22 cellular contexts compared by ENCODE assay signal in the genomic region with DNA sequence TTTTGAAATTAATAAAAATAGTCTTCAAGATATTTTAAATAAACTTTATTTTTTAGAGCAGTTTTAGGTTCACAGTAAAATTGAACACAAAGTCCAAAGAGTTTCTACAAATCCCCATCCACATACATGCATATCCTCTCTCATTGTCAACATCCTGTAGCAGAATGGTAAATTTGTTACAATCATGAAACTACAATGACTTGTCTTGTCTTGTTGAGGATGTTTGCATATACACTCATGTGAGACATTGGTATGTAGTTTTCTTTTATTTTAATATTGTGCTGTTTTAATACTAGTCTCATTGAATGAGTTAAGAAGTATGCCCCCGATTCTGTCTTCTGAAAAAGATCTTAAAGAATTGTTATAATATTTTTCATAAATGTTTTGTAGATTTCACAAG.
"Had no signal": no experiment of that assay in that cellular context is flagged by ENCODE, and none has a peak within 500 bp of the region (broad histone marks: within the 10 kb centered on the region; RNA-seq: fewer than 3 reads in every experiment).

No MANE protein-coding gene starts in this region.

- H3K4me1 ChIP-seq: esophagus muscularis mucosa, gastroesophageal sphincter, heart left ventricle, left lung, lower lobe of right lung had no signal

- H3K27me3 ChIP-seq: dorsolateral prefrontal cortex, esophagus muscularis mucosa, gastroesophageal sphincter, heart left ventricle, hepatocyte, left lung had no signal

- H3K9me3 ChIP-seq: lower lobe of right lung had no signal

- ATAC-seq: gastroesophageal sphincter; heart left ventricle; left lung; left ventricle myocardium superior; lower lobe of right lung; naive thymus-derived CD4-positive, alpha-beta T cell had no signal

- H3K4me3 ChIP-seq: coronary artery, dorsolateral prefrontal cortex, esophagus muscularis mucosa, gastroesophageal sphincter, heart left ventricle, hepatocyte, left lung, lower lobe of right lung had no signal

- DNase-seq: dermis blood vessel endothelial cell; dorsolateral prefrontal cortex; effector CD4-positive, alpha-beta T cell; foreskin melanocyte; heart left ventricle; hypothalamus; immature natural killer cell; islet precursor cell; kidney; kidney glomerular epithelial cell; left lung; left ventricle myocardium superior; lower lobe of right lung; mesendoderm; midbrain; naive thymus-derived CD4-positive, alpha-beta T cell had no signal

- FAIRE-seq: colon, endothelial cell of umbilical vein had no signal

- H3K27ac ChIP-seq: coronary artery, dorsolateral prefrontal cortex, esophagus muscularis mucosa, gastroesophageal sphincter, heart left ventricle, hepatocyte, left lung, lower lobe of right lung had no signal

- H3K36me3 ChIP-seq: esophagus muscularis mucosa, gastroesophageal sphincter, heart left ventricle, left lung, lower lobe of right lung had no signal
